ENCODE assay signal across 22 cellular contexts in genomic region chr1:21636029-21636428, GRCh38.
"Had no signal": no experiment of that assay in that cellular context is flagged by ENCODE, and none has a peak within 500 bp of the region (broad histone marks: within the 10 kb centered on the region; RNA-seq: fewer than 3 reads in every experiment).

No MANE protein-coding gene starts in this region.

- H3K27ac Mint-ChIP-seq: activated CD8-positive, alpha-beta memory T cell treated with anti-CD3 and anti-CD28 coated beads, Interleukin-2, amount 10 ng/mL, durations not matched to agents 7 days and 5 days; activated naive CD4-positive, alpha-beta T cell treated with anti-CD3 and anti-CD28 coated beads, Interleukin-2, amount 10 ng/mL, durations not matched to agents 7 days and 5 days; activated naive CD8-positive, alpha-beta T cell treated with anti-CD3 and anti-CD28 coated beads, Interleukin-2, amount 10 ng/mL, durations not matched to agents 7 days and 5 days; T-helper 1 cell treated with Interleukin-12 subunit alpha and Interleukin-12 subunit beta and Interleukin-4 antibody, amounts not matched to agents 30 μg/mL and 1 μg/mL, for 36 hours; WTC11 had no signal

- H3K4me1 Mint-ChIP-seq: activated naive CD4-positive, alpha-beta T cell treated with anti-CD3 and anti-CD28 coated beads, Interleukin-2, amount 10 ng/mL, durations not matched to agents 7 days and 5 days; activated naive CD8-positive, alpha-beta T cell treated with anti-CD3 and anti-CD28 coated beads, Interleukin-2, amount 10 ng/mL, durations not matched to agents 7 days and 5 days had no signal

- H3K36me3 ChIP-seq: MG63 had no signal

- H3K9me3 ChIP-seq: MG63 had no signal

- H3K27me3 ChIP-seq: MG63 had no signal

- FAIRE-seq: RCC 7860 had no signal

- ATAC-seq: activated CD8-positive, alpha-beta memory T cell treated with anti-CD3 and anti-CD28 coated beads, Interleukin-2, amount 10 ng/mL, durations not matched to agents 7 days and 5 days; activated T-cell treated with anti-CD3 and anti-CD28 coated beads, Interleukin-2, amount 50 U/mL, for 4 hours; WTC11 had no signal

- H3K4me3 ChIP-seq: MG63 had no signal

- DNase-seq: activated CD4-positive, alpha-beta T cell treated with anti-CD3 and anti-CD28 coated beads for 48 hours; activated CD4-positive, alpha-beta T cell treated with anti-CD3 and anti-CD28 coated beads, Interleukin-2, amount 50 U/mL, for 48 hours; activated CD4-positive, CD25-positive, alpha-beta regulatory T cell treated with anti-CD3 and anti-CD28 coated beads, Interleukin-2, amount 50 U/mL, for 72 hours; activated CD8-positive, alpha-beta memory T cell treated with anti-CD3 and anti-CD28 coated beads, Interleukin-2, amount 10 ng/mL, durations not matched to agents 7 days and 5 days; activated effector memory CD4-positive, alpha-beta T cell treated with anti-CD3 and anti-CD28 coated beads, Interleukin-2, amount 50 U/mL, for 16 hours; activated naive CD4-positive, alpha-beta T cell treated with anti-CD3 and anti-CD28 coated beads, Interleukin-2, amount 10 ng/mL, durations not matched to agents 7 days and 5 days; activated naive CD8-positive, alpha-beta T cell treated with anti-CD3 and anti-CD28 coated beads, Interleukin-2, amount 10 ng/mL, durations not matched to agents 7 days and 5 days; activated T-cell treated with anti-CD3 and anti-CD28 coated beads, Interleukin-2, amount 50 U/mL, for 4 hours; aorta; MG63; MV-4-11; NCI-H1092 treated with DMSO at 0.1 percent for 48 hours; NCI-H1417 treated with DMSO at 0.1 percent for 48 hours; NCI-H1694; NCI-H2029 treated with DMSO at 0.1 percent for 48 hours; NCI-H345; NCI-H510A; NCI-H69; SHP77 treated with DMSO at 0.1 percent for 48 hours had no signal

- H3K4me3 Mint-ChIP-seq: activated CD8-positive, alpha-beta memory T cell treated with anti-CD3 and anti-CD28 coated beads, Interleukin-2, amount 10 ng/mL, durations not matched to agents 7 days and 5 days; activated naive CD4-positive, alpha-beta T cell treated with anti-CD3 and anti-CD28 coated beads, Interleukin-2, amount 10 ng/mL, durations not matched to agents 7 days and 5 days; activated naive CD8-positive, alpha-beta T cell treated with anti-CD3 and anti-CD28 coated beads, Interleukin-2, amount 10 ng/mL, durations not matched to agents 7 days and 5 days; activated T-cell treated with anti-CD3 and anti-CD28 coated beads, Interleukin-2, amount 50 U/mL, for 4 hours; T-helper 1 cell treated with Interleukin-12 subunit alpha and Interleukin-12 subunit beta and Interleukin-4 antibody, amounts not matched to agents 30 μg/mL and 1 μg/mL, for 36 hours; WTC11 had no signal

- H3K36me3 Mint-ChIP-seq: activated CD8-positive, alpha-beta memory T cell treated with anti-CD3 and anti-CD28 coated beads, Interleukin-2, amount 10 ng/mL, durations not matched to agents 7 days and 5 days; activated naive CD4-positive, alpha-beta T cell treated with anti-CD3 and anti-CD28 coated beads, Interleukin-2, amount 10 ng/mL, durations not matched to agents 7 days and 5 days; activated naive CD8-positive, alpha-beta T cell treated with anti-CD3 and anti-CD28 coated beads, Interleukin-2, amount 10 ng/mL, durations not matched to agents 7 days and 5 days; WTC11 had no signal

- H3K9me3 Mint-ChIP-seq: activated naive CD4-positive, alpha-beta T cell treated with anti-CD3 and anti-CD28 coated beads, Interleukin-2, amount 10 ng/mL, durations not matched to agents 7 days and 5 days; activated naive CD8-positive, alpha-beta T cell treated with anti-CD3 and anti-CD28 coated beads, Interleukin-2, amount 10 ng/mL, durations not matched to agents 7 days and 5 days; activated T-cell treated with anti-CD3 and anti-CD28 coated beads, Interleukin-2, amount 50 U/mL, for 4 hours; T-helper 1 cell treated with Interleukin-12 subunit alpha and Interleukin-12 subunit beta and Interleukin-4 antibody, amounts not matched to agents 30 μg/mL and 1 μg/mL, for 36 hours; WTC11 had no signal
